Comparison of ENCODE assay signal across 11 cellular contexts in genomic region chr11:114208371-114208770, GRCh38.
DNase-seq lines count a peak whose midpoint lies in the region; ATAC-seq and TF ChIP-seq lines count a peak whose summit lies in the region.
"Had no signal": no experiment of that assay in that cellular context is flagged by ENCODE, and none has a peak within 500 bp of the region (broad histone marks: within the 10 kb centered on the region; RNA-seq: fewer than 3 reads in every experiment).

No MANE protein-coding gene starts in this region.

- H3K4me1 Mint-ChIP-seq in activated naive CD8-positive, alpha-beta T cell treated with anti-CD3 and anti-CD28 coated beads, Interleukin-2, amount 10 ng/mL, durations not matched to agents 7 days and 5 days: peaks cover 42% of the 10 kb centered on the region
- peaks cover 87% of the 10 kb centered on the region for H3K4me1 Mint-ChIP-seq in neural progenitor cell

- peak overlapping the region; percentile 25 for H3K4me3 Mint-ChIP-seq in activated naive CD8-positive, alpha-beta T cell treated with anti-CD3 and anti-CD28 coated beads, Interleukin-2, amount 10 ng/mL, durations not matched to agents 7 days and 5 days
- H3K4me3 Mint-ChIP-seq in neural progenitor cell: no peak overlapping the region

- H3K27ac Mint-ChIP-seq in activated naive CD8-positive, alpha-beta T cell treated with anti-CD3 and anti-CD28 coated beads, Interleukin-2, amount 10 ng/mL, durations not matched to agents 7 days and 5 days: peak overlapping the region; percentile 86
- H3K27ac Mint-ChIP-seq in neural progenitor cell: peak overlapping the region; percentile 97

- H4K20me1 ChIP-seq in DND-41 (ENCODE audit: insufficient read depth, low read length): no peaks in the 10 kb centered on the region
- H4K20me1 ChIP-seq in neural progenitor cell (ENCODE audit: low read depth): no peaks in the 10 kb centered on the region

- no peak overlapping the region for H3K4me3 ChIP-seq in DND-41 (ENCODE audit: low read depth in 1 of 2, low read length in 2 of 2)
- H3K4me3 ChIP-seq in RWPE2 (ENCODE audit: severe bottlenecking): no peak overlapping the region
- no peak overlapping the region for H3K4me3 ChIP-seq in neural progenitor cell
- H3K4me3 ChIP-seq: GM12878, left ventricle myocardium inferior had no signal

- H3F3A ChIP-seq in neural progenitor cell (ENCODE audit: low read depth): peaks cover 56% of the 10 kb centered on the region

- H3K36me3 Mint-ChIP-seq in activated naive CD8-positive, alpha-beta T cell treated with anti-CD3 and anti-CD28 coated beads, Interleukin-2, amount 10 ng/mL, durations not matched to agents 7 days and 5 days: peaks cover 14% of the 10 kb centered on the region
- peaks cover 21% of the 10 kb centered on the region for H3K36me3 Mint-ChIP-seq in neural progenitor cell

- H3K79me2 ChIP-seq in DND-41 (ENCODE audit: insufficient read depth, low read length): no peaks in the 10 kb centered on the region
- H3K79me2 ChIP-seq in neural progenitor cell (ENCODE audit: low read depth): no peaks in the 10 kb centered on the region

- H2AFZ ChIP-seq in DND-41 (ENCODE audit: low read depth, low read length) (no peak overlapping the region), neural progenitor cell (replicated peaks) (no peak overlapping the region)
- H2AFZ ChIP-seq: parathyroid adenoma had no signal

- H3K27me3 Mint-ChIP-seq in activated naive CD8-positive, alpha-beta T cell treated with anti-CD3 and anti-CD28 coated beads, Interleukin-2, amount 10 ng/mL, durations not matched to agents 7 days and 5 days: no peaks in the 10 kb centered on the region
- peaks cover 10% of the 10 kb centered on the region for H3K27me3 Mint-ChIP-seq in neural progenitor cell (ENCODE audit: insufficient read depth, low read depth)

- 0 out of 3 replicates have a peak, but pooled peaks have one; percentile 52 for ATAC-seq in DND-41 (ENCODE audit: insufficient read depth, low read depth)
- ATAC-seq in RWPE2 (ENCODE audit: low read depth): peak; percentile 44; the same call in 2 of the 3 replicates
- ATAC-seq in activated naive CD8-positive, alpha-beta T cell treated with anti-CD3 and anti-CD28 coated beads, Interleukin-2, amount 10 ng/mL, durations not matched to agents 7 days and 5 days (ENCODE audit: low read depth): peak; percentile 99
- no peak for ATAC-seq in HG03520 (IDR thresholded peaks at IDR 0.05; ENCODE audit: unreplicated experiment)
- ATAC-seq in GM21576 (IDR thresholded peaks at IDR 0.05; ENCODE audit: unreplicated experiment): no peak
- ATAC-seq: GM12878 had no signal

- no peak for DNase-seq in DND-41
- DNase-seq in RWPE2 (ENCODE audit: low spot score): no peak
- no peak for DNase-seq in activated naive CD8-positive, alpha-beta T cell treated with anti-CD3 and anti-CD28 coated beads, Interleukin-2, amount 10 ng/mL, durations not matched to agents 7 days and 5 days
- DNase-seq in neural progenitor cell (ENCODE audit: low spot score): no peak
- DNase-seq in mucosa of gallbladder (ENCODE audit: low spot score): no peak
- DNase-seq: left ventricle myocardium inferior, NCI-H446 had no signal

- H3K4me2 ChIP-seq in DND-41 (ENCODE audit: insufficient read depth, low read length) (no peak overlapping the region), neural progenitor cell (peak overlapping the region; percentile 48)

- peaks cover 9% of the 10 kb centered on the region for H3K27me3 ChIP-seq in DND-41 (ENCODE audit: insufficient read depth, low read length, poor library complexity)
- no peaks in the 10 kb centered on the region for H3K27me3 ChIP-seq in RWPE2 (ENCODE audit: insufficient read depth, poor library complexity, severe bottlenecking)
- no peaks in the 10 kb centered on the region for H3K27me3 ChIP-seq in neural progenitor cell

- H3K36me3 ChIP-seq in DND-41 (ENCODE audit: insufficient read depth, low read length) (no peaks in the 10 kb centered on the region), RWPE2 (ENCODE audit: low read depth) (peaks cover 3% of the 10 kb centered on the region; the same call in 1 of the 2 replicates), neural progenitor cell (no peaks in the 10 kb centered on the region)

- no peaks in the 10 kb centered on the region for H3K4me1 ChIP-seq in DND-41 (ENCODE audit: insufficient read depth, low read length)
- peaks cover 5% of the 10 kb centered on the region for H3K4me1 ChIP-seq in RWPE2 (ENCODE audit: insufficient read depth, poor library complexity, severe bottlenecking)
- H3K4me1 ChIP-seq in neural progenitor cell: peaks cover 56% of the 10 kb centered on the region
- H3K4me1 ChIP-seq: parathyroid adenoma had no signal

- POLR2A ChIA-PET in activated naive CD8-positive, alpha-beta T cell treated with anti-CD3 and anti-CD28 coated beads, Interleukin-2, amount 10 ng/mL, durations not matched to agents 7 days and 5 days (lab: Charles Lee): interaction anchor here (0.7 to 2.5 kb wide), 4 partner anchors 16 to 1983 kb away, joined by 3 to 13 read pairs (median 3); no protein-coding TSS in a partner anchor

- H3K9me3 ChIP-seq in DND-41 (ENCODE audit: insufficient read depth, low read length, severe bottlenecking) (no peaks in the 10 kb centered on the region), RWPE2 (ENCODE audit: severe bottlenecking) (no peaks in the 10 kb centered on the region), neural progenitor cell (ENCODE audit: low read depth) (no peaks in the 10 kb centered on the region)
- H3K9me3 ChIP-seq: left ventricle myocardium inferior had no signal

- TF ChIP-seq CTCF in DND-41 (IDR thresholded peaks at IDR 0.05; ENCODE audit: borderline replicate concordance, extremely low read depth, low read length, poor library complexity, severe bottlenecking) (no peak), RWPE2 (IDR thresholded peaks at IDR 0.05; ENCODE audit: poor library complexity, severe bottlenecking) (no peak), neural progenitor cell (IDR thresholded peaks at IDR 0.05) (no peak)

- no peak overlapping the region for H3K27ac ChIP-seq in DND-41 (ENCODE audit: low read length)
- no peak overlapping the region for H3K27ac ChIP-seq in RWPE2 (ENCODE audit: poor library complexity, severe bottlenecking)
- peak overlapping the region; percentile 94 for H3K27ac ChIP-seq in neural progenitor cell
- H3K27ac ChIP-seq: left ventricle myocardium inferior, parathyroid adenoma had no signal

- H3K9ac ChIP-seq in DND-41 (ENCODE audit: low read depth, low read length) (no peak overlapping the region), neural progenitor cell (no peak overlapping the region)
- H3K9ac ChIP-seq: parathyroid adenoma had no signal

- no peaks in the 10 kb centered on the region for H3K9me3 Mint-ChIP-seq in activated naive CD8-positive, alpha-beta T cell treated with anti-CD3 and anti-CD28 coated beads, Interleukin-2, amount 10 ng/mL, durations not matched to agents 7 days and 5 days
- H3K9me3 Mint-ChIP-seq in neural progenitor cell: no peaks in the 10 kb centered on the region

Comparison
In these comparisons a context has a peak if more than half of its experiments do, and no peak if none do; other contexts are left out.
1. ATAC-seq: peak in DND-41 (single experiment), RWPE2 (single experiment) and activated naive CD8-positive, alpha-beta T cell treated with anti-CD3 and anti-CD28 coated beads, Interleukin-2, amount 10 ng/mL, durations not matched to agents 7 days and 5 days (single experiment); none in HG03520 (single experiment) and GM21576 (single experiment).